ENCODE assay signal across 13 cellular contexts in genomic region chr2:209629622-209630021, GRCh38.
DNase-seq lines count a peak whose midpoint lies in the region; TF ChIP-seq lines count a peak whose summit lies in the region.
"Had no signal": no experiment of that assay in that cellular context is flagged by ENCODE, and none has a peak within 500 bp of the region (broad histone marks: within the 10 kb centered on the region; RNA-seq: fewer than 3 reads in every experiment).

No MANE protein-coding gene starts in this region.

- DNase-seq in AG04449 (ENCODE audit: low read depth, low spot score): peak; percentile 29
- DNase-seq in astrocyte of the spinal cord (ENCODE audit: low read depth, low spot score): peak; percentile 86
- peak; percentile 10 for DNase-seq in iPS-NIHi11 (ENCODE audit: low spot score)
- no peak for DNase-seq in activated naive CD4-positive, alpha-beta T cell (lab: John Stamatoyannopoulos, UW)
- DNase-seq in GDM1 (lab: John Stamatoyannopoulos, UW): no peak
- DNase-seq in suprapubic skin (ENCODE audit: low spot score in 2 of 2): no peak
- no peak for DNase-seq in Peyer's patch
- DNase-seq: activated CD4-positive, alpha-beta T cell treated with anti-CD3 and anti-CD28 coated beads for 1 hour; activated naive CD4-positive, alpha-beta T cell treated with Interleukin-2 at 50 U/mL for 16 hours; naive B cell; NCI-H526 treated with DMSO at 0.1 percent for 48 hours; stimulated activated naive CD4-positive, alpha-beta T cell treated with Interleukin-2 at 50 U/mL for 16 hours had no signal

- no peak overlapping the region for H3K9ac ChIP-seq in HUES48 (ENCODE audit: low read depth, low read length)

- no peaks in the 10 kb centered on the region for H3K36me3 ChIP-seq in HUES48 (ENCODE audit: control insufficient read depth, insufficient read depth, low read length)
- H3K36me3 ChIP-seq in suprapubic skin: no peaks in the 10 kb centered on the region
- no peaks in the 10 kb centered on the region for H3K36me3 ChIP-seq in Peyer's patch

- CTCF ChIA-PET in AG04449 (lab: Yijun Ruan, JAX): no interaction called here

- no peaks in the 10 kb centered on the region for H3K9me3 ChIP-seq in HUES48 (ENCODE audit: control insufficient read depth, insufficient read depth, low read length)
- H3K9me3 ChIP-seq in suprapubic skin: no peaks in the 10 kb centered on the region
- H3K9me3 ChIP-seq in Peyer's patch: no peaks in the 10 kb centered on the region

- TF ChIP-seq EP300 in suprapubic skin (IDR thresholded peaks at IDR 0.05): no peak

- H3K4me3 ChIP-seq in AG04449 (ENCODE audit: low read depth, low read length) (no peak overlapping the region), HUES48 (ENCODE audit: low read depth, low read length) (no peak overlapping the region), astrocyte of the spinal cord (ENCODE audit: low read depth, low read length) (no peak overlapping the region), suprapubic skin (no peak overlapping the region), Peyer's patch (no peak overlapping the region)

- H3K27ac ChIP-seq in HUES48 (ENCODE audit: low read depth, low read length) (peak overlapping the region; percentile 64), suprapubic skin (no peak overlapping the region), Peyer's patch (no peak overlapping the region)

- TF ChIP-seq CTCF in AG04449 (IDR thresholded peaks at IDR 0.05; ENCODE audit: insufficient read depth, low read length, missing control alignments): no peak
- no peak for TF ChIP-seq CTCF in astrocyte of the spinal cord (IDR thresholded peaks at IDR 0.05; ENCODE audit: low read depth, low read length)
- no peak for TF ChIP-seq CTCF in suprapubic skin (IDR thresholded peaks at IDR 0.05)
- no peak for TF ChIP-seq CTCF in Peyer's patch (IDR thresholded peaks at IDR 0.05)

- in situ Hi-C loops in astrocyte of the spinal cord (cut with HindIII; ENCODE audit: low sequenced_read_pairs): no loop called here

- POLR2A ChIA-PET in AG04449 (lab: Yijun Ruan, JAX): no interaction called here

- peaks cover 20% of the 10 kb centered on the region for H3K4me1 ChIP-seq in HUES48 (ENCODE audit: control insufficient read depth, insufficient read depth, low read length)
- no peaks in the 10 kb centered on the region for H3K4me1 ChIP-seq in suprapubic skin
- H3K4me1 ChIP-seq in Peyer's patch: no peaks in the 10 kb centered on the region

- no peak for TF ChIP-seq POLR2A in suprapubic skin (IDR thresholded peaks at IDR 0.05)
- TF ChIP-seq POLR2A in Peyer's patch (IDR thresholded peaks at IDR 0.05): no peak

- H3K27me3 ChIP-seq in HUES48 (ENCODE audit: control insufficient read depth, insufficient read depth, low read length): 0 out of 2 replicates have a peak, but pooled peaks cover 2% of the 10 kb centered on the region
- H3K27me3 ChIP-seq in suprapubic skin: no peaks in the 10 kb centered on the region
- no peaks in the 10 kb centered on the region for H3K27me3 ChIP-seq in Peyer's patch

Comparison
In these comparisons a context has a peak if more than half of its experiments do, and no peak if none do; other contexts are left out.
1. DNase-seq: peak in AG04449 (single experiment), astrocyte of the spinal cord (single experiment) and iPS-NIHi11 (single experiment); none in activated naive CD4-positive, alpha-beta T cell (0 of 4), GDM1 (single experiment), suprapubic skin (0 of 2) and Peyer's patch (0 of 3).